ENCODE assay signal across 1 cellular context in genomic region chr6:36682328-36683144, GRCh38.
TF ChIP-seq lines count a peak whose summit lies in the region.

No MANE protein-coding gene starts in this region.

TF ChIP-seq in HCT116, 20 proteins besides CTCF, POLR2A, EP300 and RAD21 (continued from another document):
- TF ChIP-seq ZBTB33 (IDR thresholded peaks at IDR 0.05; ENCODE audit: extremely low read depth, insufficient replicate concordance, low read length) = no peak
- TF ChIP-seq ZNF274 (IDR thresholded peaks at IDR 0.05; ENCODE audit: low read depth, low read length) = no peak
- no peak for TF ChIP-seq EZH2 (IDR thresholded peaks at IDR 0.05)
- no peak for TF ChIP-seq FOSL1 (IDR thresholded peaks at IDR 0.05; ENCODE audit: low read depth)
- TF ChIP-seq POLR2AphosphoS5 (IDR thresholded peaks at IDR 0.05; ENCODE audit: low read depth, low read length) = no peak; the same call in 1 of the 2 replicates
- TF ChIP-seq EZH2phosphoT487 (IDR thresholded peaks at IDR 0.05; ENCODE audit: borderline replicate concordance) = no peak
